ENCODE assay signal across 8 cellular contexts in genomic region chr5:72816297-72817075, GRCh38. TPM values are rescaled to one million over a fixed set of nuclear protein-coding genes. Genes with fewer than 3 reads are reported as not detected.
DNase-seq lines count a peak whose midpoint lies in the region; TF ChIP-seq lines count a peak whose summit lies in the region.

Gene TNPO1, plus strand, starts transcription at chr5:72816661. Its CDS starts 77 bp downstream, at chr5:72816738.

- peak within 1 kb of the TSS; percentile 98 for H2AFZ ChIP-seq in neuron (ENCODE audit: low read depth, low read length)

- DNase-seq in H4 (ENCODE audit: low spot score) (peak; percentile 75), LNCaP clone FGC (ENCODE audit: low read depth) (peak; percentile 77), SK-MEL-5 (ENCODE audit: low read depth, low spot score) (peak; percentile 88), foreskin melanocyte (peak; percentile 89), stromal cell of bone marrow (ENCODE audit: low read depth) (peak; percentile 88)
- peak; percentile 87 for DNase-seq in activated naive CD4-positive, alpha-beta T cell treated with Interleukin-2 at 50 U/mL for 16 hours

- in situ Hi-C loops in SK-MEL-5 (cut with HindIII; ENCODE audit: low pct_unique_long_range_greater_than_20kb, low sequenced_read_pairs): no loop called here

- H3K9ac ChIP-seq in ES-I3 (ENCODE audit: low read depth, low read length): peak within 1 kb of the TSS; percentile 98

- H3K4me3 ChIP-seq in LNCaP clone FGC (ENCODE audit: low read depth, low read length) (peak within 1 kb of the TSS; percentile 75), neuron (ENCODE audit: low read length) (peak within 1 kb of the TSS; percentile 99)

- H3K9me3 ChIP-seq in ES-I3 (ENCODE audit: control insufficient read depth, insufficient read depth, low read length) (no peaks in the 10 kb centered on the region), neuron (ENCODE audit: low read length) (no peaks in the 10 kb centered on the region)

- no peaks in the 10 kb centered on the region for H3K27me3 ChIP-seq in neuron (ENCODE audit: insufficient read depth, low read length)

- no peaks in the 10 kb centered on the region for H3K36me3 ChIP-seq in ES-I3 (ENCODE audit: insufficient read depth, low read length)
- H3K36me3 ChIP-seq in neuron (ENCODE audit: insufficient read depth, low read length): no peaks in the 10 kb centered on the region

- TF ChIP-seq CTCF in LNCaP clone FGC (IDR thresholded peaks at IDR 0.05; ENCODE audit: control insufficient read depth, extremely low read depth, insufficient read depth): no peak

- H3K4me1 ChIP-seq in ES-I3 (ENCODE audit: insufficient read depth, low read length) (peaks cover 9% of the 10 kb centered on the region; the same call in 1 of the 2 replicates), neuron (ENCODE audit: insufficient read depth, low read length) (peaks cover 18% of the 10 kb centered on the region)

RNA-seq across cellular contexts. Expression of gene TNPO1, which starts in this region (rescaled TPM):
- total RNA-seq in H4 (2014; rRNA removed; shearing (Covaris generic)): 163 and 188 TPM in 2 replicates
- 301 and 303 TPM in 2 replicates for total RNA-seq in SK-MEL-5 (2014; rRNA removed; shearing (Covaris generic))
- polyA plus RNA-seq in SK-MEL-5 (2015; cell fraction: cytosol; rRNA removed): 104 and 128 TPM in 2 replicates
- 99.9 and 103 TPM in 2 replicates for polyA plus RNA-seq in SK-MEL-5 (2015; cell fraction: nucleus; rRNA removed)

Comparison
In these comparisons a context has a peak if more than half of its experiments do, and no peak if none do; other contexts are left out.
1. Peak in every context shown above with its lines: DNase-seq and H3K4me3 ChIP-seq.